Comparison of ENCODE assay signal across 13 cellular contexts in genomic region chr19:28239270-28239669, GRCh38.
DNase-seq lines count a peak whose midpoint lies in the region; ATAC-seq, FAIRE-seq and TF ChIP-seq lines count a peak whose summit lies in the region.
"Had no signal": no experiment of that assay in that cellular context is flagged by ENCODE, and none has a peak within 500 bp of the region (broad histone marks: within the 10 kb centered on the region; RNA-seq: fewer than 3 reads in every experiment).

No MANE protein-coding gene starts in this region.

- H3K79me2 ChIP-seq in SK-N-SH (ENCODE audit: insufficient read depth) (no peaks in the 10 kb centered on the region), endothelial cell of umbilical vein (ENCODE audit: control insufficient read depth, insufficient read depth, low read length) (no peaks in the 10 kb centered on the region)

- no peaks in the 10 kb centered on the region for H3F3A ChIP-seq in SK-N-SH (replicated peaks; ENCODE audit: insufficient read depth)

- H3K36me3 ChIP-seq in SK-N-SH (replicated peaks in 1 of 2; ENCODE audit: control insufficient read depth in 1 of 2, insufficient read depth in 2 of 2, low read length in 1 of 2) (no peaks in the 10 kb centered on the region), endothelial cell of umbilical vein (ENCODE audit: control insufficient read depth in 2 of 2, extremely low read depth in 1 of 2, insufficient read depth in 2 of 2, low read length in 2 of 2) (no peaks in the 10 kb centered on the region), testis (ENCODE audit: low read depth, missing control alignments) (no peaks in the 10 kb centered on the region)
- H3K36me3 ChIP-seq: BE2C had no signal

- no peaks in the 10 kb centered on the region for H3K9me1 ChIP-seq in endothelial cell of umbilical vein (replicated peaks; ENCODE audit: control insufficient read depth, extremely low read depth, insufficient read depth, low read length)

- POLR2A ChIA-PET in SK-N-SH (lab: Yijun Ruan, JAX) (no interaction called here), endothelial cell of umbilical vein (lab: Charles Lee) (no interaction called here)

- H4K20me1 ChIP-seq in SK-N-SH (ENCODE audit: insufficient read depth) (no peaks in the 10 kb centered on the region), endothelial cell of umbilical vein (replicated peaks; ENCODE audit: control insufficient read depth, extremely low read depth, insufficient read depth, low read length) (no peaks in the 10 kb centered on the region)

- H3K9me3 ChIP-seq in SK-N-SH, result no peaks in the 10 kb centered on the region
- no peaks in the 10 kb centered on the region for H3K9me3 ChIP-seq in endothelial cell of umbilical vein (replicated peaks; ENCODE audit: control insufficient read depth, insufficient read depth, low read length)
- no peaks in the 10 kb centered on the region for H3K9me3 ChIP-seq in testis
- H3K9me3 ChIP-seq: BE2C had no signal

- H3K4me3 ChIP-seq in SK-N-SH (ENCODE audit: low read depth in 2 of 2, low read length in 1 of 2), result no peak overlapping the region; a peak in 1 of 4 replicates
- no peak overlapping the region for H3K4me3 ChIP-seq in endothelial cell of umbilical vein (replicated peaks in 1 of 3; ENCODE audit: insufficient read depth in 1 of 3, low read depth in 1 of 3, low read length in 3 of 3)
- H3K4me3 ChIP-seq in testis, result no peak overlapping the region

- DNase-seq in SK-N-SH (peak; percentile 12), NCI-H2227 treated with DMSO at 0.1 percent for 48 hours (lab: John Stamatoyannopoulos, UW) (peak; percentile 33), endothelial cell of umbilical vein (ENCODE audit: low read depth, low spot score) (no peak), testis (peak; percentile 24), NCI-H510A (lab: John Stamatoyannopoulos, UW) (no peak), glomerular visceral epithelial cell (ENCODE audit: extremely low spot score) (no peak), hippocampal formation (lab: John Stamatoyannopoulos, UW) (no peak)
- DNase-seq: activated CD4-positive, alpha-beta T cell treated with anti-CD3 and anti-CD28 coated beads, Interleukin-2, amount 10 ng/mL, durations not matched to agents 7 days and 5 days; activated naive CD4-positive, alpha-beta T cell; BE2C; NCI-H2081 treated with DMSO at 0.1 percent for 48 hours had no signal

- H3K9me2 ChIP-seq in SK-N-SH, result no peaks in the 10 kb centered on the region

- no peak overlapping the region for H3K9ac ChIP-seq in SK-N-SH
- no peak overlapping the region for H3K9ac ChIP-seq in endothelial cell of umbilical vein (replicated peaks; ENCODE audit: extremely low read depth, insufficient read depth, low read length)

- TF ChIP-seq EP300 in SK-N-SH (IDR thresholded peaks at IDR 0.05; ENCODE audit: borderline replicate concordance in 1 of 2, low read depth in 1 of 2, low read length in 1 of 2), result no peak

- dilution Hi-C loops in endothelial cell of umbilical vein (cut with MboI; ENCODE audit: extremely low pct_ligation_motif_present, low sequenced_read_pairs), result no loop called here

- CTCF ChIA-PET in SK-N-SH (lab: Yijun Ruan, JAX) (no interaction called here), endothelial cell of umbilical vein (lab: Charles Lee) (no interaction called here)

- TF ChIP-seq CTCF in SK-N-SH (IDR thresholded peaks at IDR 0.05) (peak; percentile 45), endothelial cell of umbilical vein (IDR thresholded peaks at IDR 0.05; ENCODE audit: extremely low read depth in 1 of 2, insufficient read depth in 1 of 2, low read depth in 1 of 2, low read length in 2 of 2) (peak; percentile 5 to 9), testis (IDR thresholded peaks at IDR 0.05) (no peak)

- FAIRE-seq in endothelial cell of umbilical vein (lab: Jason Lieb, UNC), result no peak
- FAIRE-seq: GM19239 had no signal

- H3K27ac ChIP-seq in SK-N-SH (ENCODE audit: low read depth in 2 of 2, low read length in 1 of 2) (no peak overlapping the region), endothelial cell of umbilical vein (ENCODE audit: insufficient read depth, low read depth, low read length) (no peak overlapping the region), testis (no peak overlapping the region)

- no peak overlapping the region for H3K4me2 ChIP-seq in SK-N-SH
- no peak overlapping the region for H3K4me2 ChIP-seq in endothelial cell of umbilical vein (ENCODE audit: insufficient read depth, low read length)

- BruUV-seq in endothelial cell of umbilical vein (replicated peaks; lab: Mats Ljungman, UMichigan), result no TSS peak

- TF ChIP-seq POLR2A in endothelial cell of umbilical vein (IDR thresholded peaks at IDR 0.05; ENCODE audit: low read depth, low read length) (no peak), testis (IDR thresholded peaks at IDR 0.05) (no peak)

- TF ChIP-seq RAD21 in SK-N-SH (IDR thresholded peaks at IDR 0.05; ENCODE audit: low read length), result no peak

- intact Hi-C loops in endothelial cell of umbilical vein (cut with micrococcal nuclease), result no loop called here
- intact Hi-C loops in testis (cut with DNase I; ENCODE audit: low total_unique reads), result no loop called here

- H2AFZ ChIP-seq in SK-N-SH (ENCODE audit: low read depth) (no peak overlapping the region), endothelial cell of umbilical vein (ENCODE audit: low read depth, low read length) (no peak overlapping the region)

- H3K4me1 ChIP-seq in SK-N-SH (ENCODE audit: control insufficient read depth in 1 of 2, insufficient read depth in 2 of 2, low read depth in 1 of 2, low read length in 1 of 2) (no peaks in the 10 kb centered on the region), endothelial cell of umbilical vein (ENCODE audit: control insufficient read depth, extremely low read depth, insufficient read depth, low read length) (no peaks in the 10 kb centered on the region), testis (no peaks in the 10 kb centered on the region)
- H3K4me1 ChIP-seq: BE2C had no signal

- 10% methylated on average over 3 of the region's 5 CpGs for WGBS in SK-N-SH (ENCODE audit: low lambda C conversion rate)
- WGBS in testis, 2 donors, result 71% methylated on average over 3 to 5 of the region's 5 CpGs

- ATAC-seq in SK-N-SH treated with all-trans-retinoic acid at 6 μM for 48 hours, result no peak

- no peaks in the 10 kb centered on the region; the same call in 1 of the 2 replicates for H3K27me3 ChIP-seq in SK-N-SH (ENCODE audit: insufficient read depth)
- no peaks in the 10 kb centered on the region for H3K27me3 ChIP-seq in endothelial cell of umbilical vein (ENCODE audit: control insufficient read depth in 2 of 2, insufficient read depth in 2 of 2, low read length in 2 of 2)
- no peaks in the 10 kb centered on the region for H3K27me3 ChIP-seq in testis
- H3K27me3 ChIP-seq: BE2C had no signal

TF ChIP-seq in SK-N-SH, 30 proteins besides CTCF, POLR2A, EP300 and RAD21:
- TF ChIP-seq CHD2 (IDR thresholded peaks at IDR 0.05; ENCODE audit: low read length, partially characterized antibody), result no peak
- TF ChIP-seq NRF1 (IDR thresholded peaks at IDR 0.05; ENCODE audit: low read depth, low read length), result no peak
- TF ChIP-seq JUND (IDR thresholded peaks at IDR 0.05), result no peak
- no peak for TF ChIP-seq TCF12 (IDR thresholded peaks at IDR 0.05)
- no peak for TF ChIP-seq SMC3 (IDR thresholded peaks at IDR 0.05; ENCODE audit: low read depth, low read length)

TF ChIP-seq in SK-N-SH treated with all-trans-retinoic acid at 6 μM for 48 hours, 23 proteins besides CTCF, POLR2A, EP300 and RAD21 (continues in another document):
- no peak for TF ChIP-seq ZC3H10 (CRISPR knock-in tag; IDR thresholded peaks at IDR 0.05)
- TF ChIP-seq ZNF70 (CRISPR knock-in tag; IDR thresholded peaks at IDR 0.05), result no peak
- no peak for TF ChIP-seq TOX (CRISPR knock-in tag; IDR thresholded peaks at IDR 0.05; ENCODE audit: borderline replicate concordance)
- TF ChIP-seq TCF4 (CRISPR knock-in tag; IDR thresholded peaks at IDR 0.05; ENCODE audit: borderline replicate concordance), result no peak
- no peak for TF ChIP-seq ISL1 (CRISPR knock-in tag; IDR thresholded peaks at IDR 0.05)
- TF ChIP-seq ESRRG (CRISPR knock-in tag; IDR thresholded peaks at IDR 0.05), result no peak
- TF ChIP-seq, protein P1, sequence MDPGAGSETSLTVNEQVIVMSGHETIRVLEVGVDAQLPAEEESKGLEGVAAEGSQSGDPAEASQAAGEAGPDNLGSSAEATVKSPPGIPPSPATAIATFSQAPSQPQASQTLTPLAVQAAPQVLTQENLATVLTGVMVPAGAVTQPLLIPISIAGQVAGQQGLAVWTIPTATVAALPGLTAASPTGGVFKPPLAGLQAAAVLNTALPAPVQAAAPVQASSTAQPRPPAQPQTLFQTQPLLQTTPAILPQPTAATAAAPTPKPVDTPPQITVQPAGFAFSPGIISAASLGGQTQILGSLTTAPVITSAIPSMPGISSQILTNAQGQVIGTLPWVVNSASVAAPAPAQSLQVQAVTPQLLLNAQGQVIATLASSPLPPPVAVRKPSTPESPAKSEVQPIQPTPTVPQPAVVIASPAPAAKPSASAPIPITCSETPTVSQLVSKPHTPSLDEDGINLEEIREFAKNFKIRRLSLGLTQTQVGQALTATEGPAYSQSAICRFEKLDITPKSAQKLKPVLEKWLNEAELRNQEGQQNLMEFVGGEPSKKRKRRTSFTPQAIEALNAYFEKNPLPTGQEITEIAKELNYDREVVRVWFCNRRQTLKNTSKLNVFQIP (CRISPR knock-in tag; IDR thresholded peaks at IDR 0.05; ENCODE audit: borderline replicate concordance, low read depth), result no peak

TF ChIP-seq in endothelial cell of umbilical vein, 7 proteins besides CTCF, POLR2A, EP300 and RAD21:
- TF ChIP-seq MAX (IDR thresholded peaks at IDR 0.05; ENCODE audit: insufficient read depth, insufficient read length) (no peak), MYC (IDR thresholded peaks at IDR 0.05; ENCODE audit: low read depth, low read length) (no peak), GATA2 (IDR thresholded peaks at IDR 0.05; ENCODE audit: insufficient read depth, insufficient read length, low read depth, low read length) (no peak), FOS (IDR thresholded peaks at IDR 0.05; ENCODE audit: borderline replicate concordance, insufficient read depth, low read length) (no peak), POLR2AphosphoS5 (IDR thresholded peaks at IDR 0.05; ENCODE audit: insufficient read depth, low read depth, low read length) (no peak), JUN (IDR thresholded peaks at IDR 0.05; ENCODE audit: borderline replicate concordance, insufficient read depth, insufficient read length, low read depth) (no peak), EZH2 (IDR thresholded peaks at IDR 0.05; ENCODE audit: borderline replicate concordance, low read depth, low read length, severe bottlenecking) (no peak)

Comparison
In these comparisons a context has a peak if more than half of its experiments do, and no peak if none do; other contexts are left out.
1. DNase-seq: peak in SK-N-SH (single experiment), NCI-H2227 treated with DMSO at 0.1 percent for 48 hours (single experiment) and testis (single experiment); none in endothelial cell of umbilical vein (single experiment), NCI-H510A (single experiment), glomerular visceral epithelial cell (single experiment) and hippocampal formation (0 of 2).
2. CTCF ChIP-seq: peak in SK-N-SH (single experiment) and endothelial cell of umbilical vein (2 of 2); none in testis (0 of 3).